ENCODE assay signal across 16 cellular contexts in the genomic region with DNA sequence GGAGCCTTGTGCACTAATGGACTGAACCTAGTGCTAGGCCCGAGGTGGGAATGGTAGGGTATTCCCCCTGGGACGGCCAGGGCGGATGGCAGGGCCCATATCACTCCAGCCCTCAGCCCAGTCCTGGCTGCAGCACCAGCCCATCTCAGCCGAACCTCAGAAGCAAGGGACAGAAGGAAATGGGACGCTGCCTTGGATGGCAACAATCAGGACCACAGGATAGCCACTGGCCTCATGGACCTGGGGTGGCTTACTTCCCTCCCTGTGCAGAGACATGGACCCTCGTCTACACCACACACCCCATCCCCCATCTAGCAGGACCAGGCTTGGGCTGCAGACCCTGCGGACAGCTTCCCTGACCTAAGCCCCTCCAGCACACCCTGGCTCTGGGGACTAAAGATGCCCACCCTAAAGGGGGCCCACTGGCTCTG.
"Had no signal": no experiment of that assay in that cellular context is flagged by ENCODE, and none has a peak within 500 bp of the region (broad histone marks: within the 10 kb centered on the region; RNA-seq: fewer than 3 reads in every experiment).

No MANE protein-coding gene starts in this region.

- H3K9me3 ChIP-seq: upper lobe of left lung had no signal

- H3K27ac ChIP-seq: brain microvascular endothelial cell had no signal

- H3K4me3 ChIP-seq: lung, upper lobe of left lung had no signal

- DNase-seq: activated CD4-positive, alpha-beta T cell treated with anti-CD3 and anti-CD28 coated beads, Interleukin-2, amount 10 ng/mL, durations not matched to agents 24 days and 14 days; activated CD8-positive, alpha-beta T cell treated with anti-CD3 and anti-CD28 coated beads, Interleukin-2, amount 10 ng/mL, durations not matched to agents 7 days and 5 days; activated naive CD4-positive, alpha-beta T cell treated with anti-CD3 and anti-CD28 coated beads for 36 hours; activated T-cell treated with anti-CD3 and anti-CD28 coated beads, Interleukin-2, amount 50 U/mL, for 24 hours; brain microvascular endothelial cell; cortex of kidney; effector CD4-positive, alpha-beta T cell; left colon; occipital lobe; retina; stimulated activated naive CD8-positive, alpha-beta T cell treated with anti-CD3 and anti-CD28 coated beads, Interleukin-15, Interleukin-2, amounts not matched to agents 100 U/mL and 50 U/mL, for 24 hours; T1000; upper lobe of left lung had no signal

- H3K27me3 ChIP-seq: upper lobe of left lung had no signal

- ATAC-seq: activated CD8-positive, alpha-beta T cell treated with anti-CD3 and anti-CD28 coated beads, Interleukin-2, amount 10 ng/mL, durations not matched to agents 7 days and 5 days; esophagus mucosa; left colon; natural killer cell treated with Interleukin-12 subunit alpha and Interleukin-12 subunit beta and Interleukin-15 and Interleukin-18, amount 100 ng/mL, for 72 hours; stimulated activated naive CD8-positive, alpha-beta T cell treated with anti-CD3 and anti-CD28 coated beads, Interleukin-15, Interleukin-2, amounts not matched to agents 100 U/mL and 50 U/mL, for 24 hours had no signal

- H3K36me3 ChIP-seq: brain microvascular endothelial cell, upper lobe of left lung had no signal
